Comparison of ENCODE assay signal across 8 cellular contexts in the genomic region with DNA sequence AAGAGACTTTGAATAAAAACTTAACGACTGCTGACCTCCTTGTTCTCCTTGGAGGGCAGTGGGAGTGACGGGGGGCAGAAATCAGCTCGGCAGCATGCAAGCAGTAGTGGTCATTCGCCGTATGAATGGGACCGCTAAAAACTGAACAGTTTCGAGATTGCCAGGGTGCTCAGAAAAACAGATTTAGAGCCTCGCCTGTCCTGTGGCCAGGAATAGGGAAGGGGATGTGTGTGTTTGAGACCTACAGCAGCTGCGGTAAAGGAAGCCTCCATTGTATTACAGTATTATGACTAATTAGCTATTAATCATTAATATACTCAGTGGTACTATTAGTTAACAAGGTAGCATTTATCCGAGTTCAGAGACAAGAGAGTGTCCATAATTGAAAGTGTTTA. TPM values are rescaled to one million over a fixed set of nuclear protein-coding genes. Genes with fewer than 3 reads are reported as not detected.
DNase-seq lines count a peak whose midpoint lies in the region; ATAC-seq and TF ChIP-seq lines count a peak whose summit lies in the region.

No MANE protein-coding gene starts in this region.

- no peaks in the 10 kb centered on the region for H3K36me3 Mint-ChIP-seq in activated naive CD4-positive, alpha-beta T cell treated with anti-CD3 and anti-CD28 coated beads, Interleukin-2, amount 50 U/mL, for 24 hours

- peak overlapping the region; percentile 88 for H3K4me3 ChIP-seq in astrocyte of the cerebellum (ENCODE audit: low read depth, low read length)
- peak overlapping the region; percentile 47 for H3K4me3 ChIP-seq in lung
- peak overlapping the region; percentile 97 for H3K4me3 ChIP-seq in urinary bladder (ENCODE audit: low read depth, low read length)

- H3K4me3 Mint-ChIP-seq in activated naive CD4-positive, alpha-beta T cell treated with anti-CD3 and anti-CD28 coated beads, Interleukin-2, amount 50 U/mL, for 24 hours = peak overlapping the region; percentile 86

- no peaks in the 10 kb centered on the region for H3K9me3 ChIP-seq in lung (ENCODE audit: control insufficient read depth in 2 of 2, insufficient read depth in 1 of 2, low read length in 1 of 2)

- TF ChIP-seq CTCF in astrocyte of the cerebellum (IDR thresholded peaks at IDR 0.05; ENCODE audit: low read depth, low read length, missing control alignments) (no peak), lung (IDR thresholded peaks at IDR 0.05; ENCODE audit: control extremely low read depth, extremely low read depth) (no peak)

- DNase-seq in activated naive CD4-positive, alpha-beta T cell (lab: John Stamatoyannopoulos, UW) = no peak
- DNase-seq in astrocyte of the cerebellum (ENCODE audit: low read depth) = no peak
- no peak for DNase-seq in lung (ENCODE audit: low spot score)
- DNase-seq in KBM-7 = no peak
- DNase-seq in COR-L47 (lab: John Stamatoyannopoulos, UW) = no peak

- in situ Hi-C loops in astrocyte of the cerebellum (cut with HindIII; ENCODE audit: low sequenced_read_pairs) = no loop called here
- in situ Hi-C loops in KBM-7 (cut with MboI; ENCODE audit: low pct_unique_long_range_greater_than_20kb, low sequenced_read_pairs) = no loop called here

- H3K27me3 Mint-ChIP-seq in activated naive CD4-positive, alpha-beta T cell treated with anti-CD3 and anti-CD28 coated beads, Interleukin-2, amount 50 U/mL, for 24 hours = no peaks in the 10 kb centered on the region

- no peaks in the 10 kb centered on the region for H3K36me3 ChIP-seq in lung (ENCODE audit: control insufficient read depth in 2 of 2, insufficient read depth in 2 of 2, low read length in 2 of 2)
- no peaks in the 10 kb centered on the region for H3K36me3 ChIP-seq in urinary bladder (ENCODE audit: insufficient read depth)

- peak overlapping the region; percentile 84 for H3K27ac Mint-ChIP-seq in activated naive CD4-positive, alpha-beta T cell treated with anti-CD3 and anti-CD28 coated beads, Interleukin-2, amount 50 U/mL, for 24 hours

- peaks cover 7 to 9% of the 10 kb centered on the region in 2 donors for H3K4me1 ChIP-seq in lung (ENCODE audit: control insufficient read depth in 2 of 2, insufficient read depth in 2 of 2, low read length in 2 of 2)
- H3K4me1 ChIP-seq in urinary bladder (ENCODE audit: insufficient read depth) = no peaks in the 10 kb centered on the region

- H3K9me3 Mint-ChIP-seq in activated naive CD4-positive, alpha-beta T cell treated with anti-CD3 and anti-CD28 coated beads, Interleukin-2, amount 50 U/mL, for 24 hours = no peaks in the 10 kb centered on the region

- ATAC-seq in lung (ENCODE audit: insufficient read depth, low FRiP score) = no peak
- ATAC-seq in GM18868 (IDR thresholded peaks at IDR 0.05; ENCODE audit: unreplicated experiment) = no peak

- H3K27ac ChIP-seq in lung (ENCODE audit: low read depth in 1 of 2, low read length in 1 of 2) (peak overlapping the region; percentile 34 to 94), urinary bladder (ENCODE audit: low read depth) (peak overlapping the region; percentile 65)

- WGBS in lung, 2 donors = 15% methylated on average over 10 of the region's 10 CpGs
- WGBS in urinary bladder = 17% methylated on average over 10 of the region's 10 CpGs

- H3K27me3 ChIP-seq in lung (ENCODE audit: control insufficient read depth, insufficient read depth) = no peaks in the 10 kb centered on the region

- peaks cover 50% of the 10 kb centered on the region for H3K4me1 Mint-ChIP-seq in activated naive CD4-positive, alpha-beta T cell treated with anti-CD3 and anti-CD28 coated beads, Interleukin-2, amount 50 U/mL, for 24 hours

RNA-seq across cellular contexts. Expression of a gene that starts 0.7 kb away (rescaled TPM):
- total RNA-seq in lung (10 to 100 TPM; 37.7 to 48.9 TPM), urinary bladder (47.5 TPM)
- polyA plus RNA-seq in lung (10 to 100 TPM in 1 of 2 donors, 1 to 10 TPM in 1; 6.8 to 37.9 TPM), urinary bladder (12.8 TPM)

RNA-seq across cellular contexts. Expression of a gene that starts 52.0 kb away (rescaled TPM):
- total RNA-seq in lung = 100 to 1,000 TPM in 1 of 2 donors, 10 to 100 TPM in 1; 51.2 to 152 TPM
- 100 to 1,000 TPM; 103 to 209 TPM for polyA plus RNA-seq in lung
- 56.5 TPM for total RNA-seq in urinary bladder
- 159 TPM for polyA plus RNA-seq in urinary bladder

Comparison
In these comparisons a context has a peak if more than half of its experiments do, and no peak if none do; other contexts are left out.
1. H3K4me3 ChIP-seq: peak in every context shown above with its lines; median percentile 97 in urinary bladder; 88 in astrocyte of the cerebellum; 47 in lung.